Comparison of ENCODE assay signal across 14 cellular contexts in the genomic region with DNA sequence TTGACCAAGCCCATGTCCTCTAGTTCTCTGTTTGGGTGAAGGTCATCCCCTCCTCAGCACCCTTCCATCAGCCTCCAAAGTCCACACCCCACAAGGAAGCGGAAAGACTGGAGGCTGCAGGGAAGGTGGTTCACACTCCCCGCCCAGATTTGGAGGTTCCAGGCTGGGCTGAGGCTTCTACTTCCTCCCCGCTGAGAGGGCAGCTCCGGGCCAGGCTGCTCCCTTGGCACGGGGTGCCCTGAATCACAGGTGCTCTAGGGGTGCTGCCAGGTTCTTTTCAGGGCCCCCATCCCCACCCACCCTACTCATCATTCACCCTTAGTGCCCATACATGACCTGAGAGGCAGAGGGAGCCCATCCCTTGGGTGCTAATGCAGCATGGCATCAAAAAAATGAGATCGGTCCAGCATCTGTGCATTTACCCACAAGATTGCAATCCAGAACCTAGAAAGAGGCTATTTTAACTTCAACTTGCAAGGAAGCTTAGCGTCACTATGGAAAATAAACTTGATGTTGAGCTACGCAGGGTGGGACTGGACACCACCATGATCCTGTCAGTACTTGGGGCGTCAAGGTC. TPM values are rescaled to one million over a fixed set of nuclear protein-coding genes. Genes with fewer than 3 reads are reported as not detected.
DNase-seq lines count a peak whose midpoint lies in the region; TF ChIP-seq lines count a peak whose summit lies in the region.
"Had no signal": no experiment of that assay in that cellular context is flagged by ENCODE, and none has a peak within 500 bp of the region (broad histone marks: within the 10 kb centered on the region; RNA-seq: fewer than 3 reads in every experiment).

No MANE protein-coding gene starts in this region.

- no peak overlapping the region for H2BK12ac ChIP-seq in neuronal stem cell (ENCODE audit: low read length)

- no peaks in the 10 kb centered on the region for H3K79me1 ChIP-seq in neuronal stem cell (ENCODE audit: low read depth, low read length)

- H3K9me3 Mint-ChIP-seq in endodermal cell, result no peaks in the 10 kb centered on the region
- H3K9me3 Mint-ChIP-seq in immature natural killer cell, result peaks cover 0 to 8% (median under 1%) of the 10 kb centered on the region in 6 donors

- no peak overlapping the region for H2BK15ac ChIP-seq in neuronal stem cell (ENCODE audit: low read length)

- H3K27me3 Mint-ChIP-seq in endodermal cell (ENCODE audit: insufficient read depth) (no peaks in the 10 kb centered on the region), immature natural killer cell (ENCODE audit: low read depth in 3 of 3) (peaks cover 16 to 25% (median 19%) of the 10 kb centered on the region in 3 donors)

- H3K4ac ChIP-seq in neuronal stem cell (ENCODE audit: low read length), result no peak overlapping the region

- no peak overlapping the region for H2AK5ac ChIP-seq in neuronal stem cell (ENCODE audit: low read depth, low read length)

- H3K4me1 Mint-ChIP-seq in endodermal cell (peaks cover 32% of the 10 kb centered on the region), immature natural killer cell (peaks cover 18 to 29% of the 10 kb centered on the region in 2 donors)

- no peak overlapping the region for H2AFZ ChIP-seq in neuronal stem cell (ENCODE audit: low read length)

- no peak overlapping the region for H2BK120ac ChIP-seq in neuronal stem cell (ENCODE audit: low read depth, low read length)

- H3K9ac ChIP-seq in endodermal cell (ENCODE audit: extremely low read depth, low read length, poor library complexity, severe bottlenecking) (no peak overlapping the region), neuronal stem cell (ENCODE audit: low read depth, low read length, poor library complexity) (no peak overlapping the region)
- H3K9ac ChIP-seq: BLaER1 treated with 17β-estradiol and CSF1 and Interleukin-3, amounts not matched to agents 10 nM and 100 nM had no signal

- H3K23ac ChIP-seq in neuronal stem cell (ENCODE audit: low read depth, low read length, poor library complexity), result no peak overlapping the region

- peak overlapping the region; percentile 23 for H3K18ac ChIP-seq in neuronal stem cell (ENCODE audit: low read length)

- no peaks in the 10 kb centered on the region for H3K27me3 ChIP-seq in endodermal cell (ENCODE audit: control insufficient read depth, insufficient read depth, low read length, poor library complexity, severe bottlenecking)
- peaks cover 0 to 3% (median 1%) of the 10 kb centered on the region in 3 experiments for H3K27me3 ChIP-seq in neuronal stem cell (ENCODE audit: control insufficient read depth in 3 of 3, insufficient read depth in 3 of 3, low read depth in 1 of 3, low read length in 3 of 3)
- H3K27me3 ChIP-seq in suprapubic skin, result no peaks in the 10 kb centered on the region
- H3K27me3 ChIP-seq: BLaER1 treated with 17β-estradiol and CSF1 and Interleukin-3, amounts not matched to agents 10 nM and 100 nM had no signal

- no peak overlapping the region for H4K91ac ChIP-seq in neuronal stem cell (ENCODE audit: low read depth, low read length, poor library complexity)

- TF ChIP-seq POLR2A in suprapubic skin (IDR thresholded peaks at IDR 0.05), result no peak

- H3K4me3 ChIP-seq in endodermal cell (ENCODE audit: low read length), result no peak overlapping the region
- no peak overlapping the region for H3K4me3 ChIP-seq in neuronal stem cell (ENCODE audit: low read length in 2 of 2)
- no peak overlapping the region for H3K4me3 ChIP-seq in suprapubic skin
- H3K4me3 ChIP-seq: BLaER1 treated with 17β-estradiol and CSF1 and Interleukin-3, amounts not matched to agents 10 nM and 100 nM had no signal

- TF ChIP-seq CTCF in endodermal cell (conservative IDR thresholded peaks at IDR 0.05) (no peak), suprapubic skin (IDR thresholded peaks at IDR 0.05) (no peak)

- H3K4me1 ChIP-seq in endodermal cell (ENCODE audit: control insufficient read depth, insufficient read depth, low read length) (peaks cover 14% of the 10 kb centered on the region), neuronal stem cell (ENCODE audit: control insufficient read depth in 2 of 2, insufficient read depth in 1 of 2, low read depth in 1 of 2, low read length in 2 of 2) (peaks cover 8 to 14% of the 10 kb centered on the region in 2 donors), suprapubic skin (peaks cover 34% of the 10 kb centered on the region)

- H3K27ac Mint-ChIP-seq in endodermal cell (no peak overlapping the region), immature natural killer cell (no peak overlapping the region)

- H3K36me3 Mint-ChIP-seq in endodermal cell (ENCODE audit: low read depth) (no peaks in the 10 kb centered on the region), immature natural killer cell (no peaks in the 10 kb centered on the region)

- DNase-seq in activated effector memory CD4-positive, alpha-beta T cell treated with anti-CD3 and anti-CD28 coated beads, Interleukin-2, amount 50 U/mL, for 16 hours, result peak; percentile 19
- no peak for DNase-seq in activated effector memory CD4-positive, alpha-beta T cell treated with Interleukin-2 at 50 U/mL for 16 hours
- DNase-seq in endodermal cell (peak; percentile 24), neuronal stem cell (ENCODE audit: low spot score) (no peak), suprapubic skin (ENCODE audit: low spot score in 2 of 2) (peak; percentile 42 to 64), immature natural killer cell (no peak), GM03348 (ENCODE audit: low spot score) (no peak), HCEC 1CT (no peak)
- DNase-seq: EL, IMR-90, NCI-H1930, NCI-H510A treated with DMSO at 0.1 percent for 48 hours had no signal

- TF ChIP-seq EP300 in suprapubic skin (IDR thresholded peaks at IDR 0.05), result no peak

- H3K36me3 ChIP-seq in endodermal cell (ENCODE audit: control insufficient read depth, insufficient read depth, low read length) (no peaks in the 10 kb centered on the region), neuronal stem cell (replicated peaks in 1 of 2; ENCODE audit: control insufficient read depth in 2 of 2, insufficient read depth in 2 of 2, low read length in 2 of 2) (no peaks in the 10 kb centered on the region), suprapubic skin (no peaks in the 10 kb centered on the region)
- H3K36me3 ChIP-seq: BLaER1 treated with 17β-estradiol and CSF1 and Interleukin-3, amounts not matched to agents 10 nM and 100 nM had no signal

- H3K4me2 ChIP-seq in neuronal stem cell (ENCODE audit: insufficient read depth, low read length, poor library complexity, severe bottlenecking), result no peak overlapping the region
- H3K4me2 ChIP-seq: BLaER1 treated with 17β-estradiol and CSF1 and Interleukin-3, amounts not matched to agents 10 nM and 100 nM had no signal

- WGBS in endodermal cell (ENCODE audit: insufficient coverage in 1 of 2, insufficient read length in 1 of 2), 2 experiments, result 93 to 100% methylated on average over 4 to 9 of the region's 9 CpGs
- no CpG with 5 or more reads among the region's 9 CpGs for WGBS in neuronal stem cell (ENCODE audit: extremely low coverage in 2 of 2, insufficient read length in 2 of 2, insufficient replicate concordance in 1 of 2), 2 donors
- 68% methylated on average over 9 of the region's 9 CpGs for WGBS in suprapubic skin

- no peak overlapping the region for H3K27ac ChIP-seq in endodermal cell (ENCODE audit: low read depth, low read length)
- no peak overlapping the region for H3K27ac ChIP-seq in neuronal stem cell (replicated peaks; ENCODE audit: low read length)
- no peak overlapping the region for H3K27ac ChIP-seq in suprapubic skin
- H3K27ac ChIP-seq: 22Rv1; BLaER1 treated with 17β-estradiol and CSF1 and Interleukin-3, amounts not matched to agents 10 nM and 100 nM had no signal

- H3K14ac ChIP-seq in neuronal stem cell (ENCODE audit: low read length), result no peak overlapping the region

- H3K4me3 Mint-ChIP-seq in endodermal cell (no peak overlapping the region), immature natural killer cell (no peak overlapping the region)

- H4K8ac ChIP-seq in neuronal stem cell (ENCODE audit: low read depth, low read length), result no peak overlapping the region

- H3K9me3 ChIP-seq in endodermal cell (ENCODE audit: control insufficient read depth, low read length), result peaks cover 3% of the 10 kb centered on the region
- no peaks in the 10 kb centered on the region for H3K9me3 ChIP-seq in neuronal stem cell (replicated peaks in 1 of 2; ENCODE audit: control insufficient read depth in 2 of 2, insufficient read depth in 1 of 2, low read depth in 1 of 2, low read length in 2 of 2)
- no peaks in the 10 kb centered on the region for H3K9me3 ChIP-seq in suprapubic skin

- no peak overlapping the region for H2BK5ac ChIP-seq in neuronal stem cell (ENCODE audit: low read length)

RNA-seq across cellular contexts. Expression of a gene that starts 47.3 kb away (rescaled TPM):
- total RNA-seq in endodermal cell (10 to 100 TPM; 65.3 to 67.5 TPM), suprapubic skin (100 to 1,000 TPM in 1 of 4 donors, 10 to 100 TPM in 3; 71.9 to 104 (median 79.5) TPM)
- polyA plus RNA-seq in endodermal cell (2013, experiment 1 of 2), result 77.5 TPM
- 68.6 TPM for polyA plus RNA-seq in endodermal cell (2013, experiment 2 of 2)
- 21.6 TPM for polyA plus RNA-seq in neuronal stem cell (2013, experiment 1 of 2)
- polyA plus RNA-seq in neuronal stem cell (2013, experiment 2 of 2), result 24.3 TPM
- polyA plus RNA-seq in immature natural killer cell, result 1 to 10 TPM; 1.2 to 9.5 (median 1.8) TPM

Comparison
In these comparisons a context has a peak if more than half of its experiments do, and no peak if none do; other contexts are left out.
1. DNase-seq: peak in activated effector memory CD4-positive, alpha-beta T cell treated with anti-CD3 and anti-CD28 coated beads, Interleukin-2, amount 50 U/mL, for 16 hours (single experiment), endodermal cell (single experiment) and suprapubic skin (2 of 2); none in activated effector memory CD4-positive, alpha-beta T cell treated with Interleukin-2 at 50 U/mL for 16 hours (single experiment), neuronal stem cell (single experiment), immature natural killer cell (0 of 3), GM03348 (single experiment) and HCEC 1CT (single experiment).